8 cellular contexts compared by ENCODE assay signal in genomic region chr1:23169727-23170335, GRCh38. TPM values are rescaled to one million over a fixed set of nuclear protein-coding genes. Genes with fewer than 3 reads are reported as not detected.
DNase-seq lines count a peak whose midpoint lies in the region; ATAC-seq, FAIRE-seq and TF ChIP-seq lines count a peak whose summit lies in the region.

No MANE protein-coding gene starts in this region.

- H3K27ac ChIP-seq in lower lobe of right lung: peak overlapping the region; percentile 91
- peak overlapping the region; percentile 15 to 91 for H3K27ac ChIP-seq in testis

- no peak for FAIRE-seq in urothelium cell line (lab: Jason Lieb, UNC)

- H3K4me3 ChIP-seq in cardiac fibroblast (replicated peaks in 1 of 2; ENCODE audit: low read depth in 2 of 2, low read length in 2 of 2) (peak overlapping the region in 1 of 2 donors; percentile 82), lower lobe of right lung (peak overlapping the region; percentile 75), testis (peak overlapping the region in 1 of 2 donors; percentile 90)

- intact Hi-C loops in lower lobe of right lung (cut with DNase I): no loop called here
- intact Hi-C loops in testis (cut with DNase I; ENCODE audit: low total_unique reads): no loop called here

- no peaks in the 10 kb centered on the region for H3K9me3 ChIP-seq in lower lobe of right lung
- H3K9me3 ChIP-seq in testis: no peaks in the 10 kb centered on the region

- no peak for TF ChIP-seq CTCF in cardiac fibroblast (IDR thresholded peaks at IDR 0.05; ENCODE audit: low read depth, low read length)
- no peak for TF ChIP-seq CTCF in lower lobe of right lung (IDR thresholded peaks at IDR 0.05)
- no peak for TF ChIP-seq CTCF in testis (IDR thresholded peaks at IDR 0.05)

- TF ChIP-seq POLR2A in testis (IDR thresholded peaks at IDR 0.05): no peak

- H3K36me3 ChIP-seq in lower lobe of right lung: no peaks in the 10 kb centered on the region
- H3K36me3 ChIP-seq in testis (ENCODE audit: low read depth, missing control alignments): no peaks in the 10 kb centered on the region

- H3K4me1 ChIP-seq in lower lobe of right lung (peaks cover 48% of the 10 kb centered on the region), testis (peaks cover 19% of the 10 kb centered on the region)

- peak; percentile 57 for DNase-seq in activated CD8-positive, alpha-beta memory T cell treated with anti-CD3 and anti-CD28 coated beads, Interleukin-2, amount 50 U/mL, for 48 hours
- no peak for DNase-seq in activated CD8-positive, alpha-beta memory T cell treated with anti-CD3 and anti-CD28 coated beads for 24 hours
- DNase-seq in NCI-H82 treated with DMSO at 0.1 percent for 48 hours (lab: John Stamatoyannopoulos, UW; ENCODE audit: unreplicated experiment) (peak; percentile 35), cardiac fibroblast (ENCODE audit: low read depth in 2 of 2) (peak; percentile 97), lower lobe of right lung (peak; percentile 81), testis (peak; percentile 70), urothelium cell line (ENCODE audit: low spot score) (no peak)

- 25 to 33% methylated on average over 4 to 5 of the region's 5 CpGs for WGBS in testis, 2 donors

- H3K27me3 ChIP-seq in lower lobe of right lung (ENCODE audit: low read depth): no peaks in the 10 kb centered on the region
- no peaks in the 10 kb centered on the region for H3K27me3 ChIP-seq in testis

- ATAC-seq in lower lobe of right lung (peak; percentile 76 to 88), GM19467 (IDR thresholded peaks at IDR 0.05; ENCODE audit: unreplicated experiment) (no peak)

RNA-seq across cellular contexts. Expression of gene LUZP1, which starts 1.2 kb away (rescaled TPM):
- total RNA-seq in lower lobe of right lung (32.5 TPM), testis (10 to 100 TPM; 20.3 to 36.2 TPM)
- polyA plus RNA-seq in testis (ENCODE audit: insufficient read depth, low read depth, low replicate concordance): 14.4 TPM

RNA-seq across cellular contexts. Expression of gene HTR1D, which starts 47.5 kb away (rescaled TPM):
- 1.1 TPM for total RNA-seq in lower lobe of right lung
- total RNA-seq in testis: under 1 TPM in 1 of 2 donors, not detected in 1; 0.19 TPM
- 0.70 TPM for polyA plus RNA-seq in testis (ENCODE audit: insufficient read depth, low read depth, low replicate concordance)

Comparison
In these comparisons a context has a peak if more than half of its experiments do, and no peak if none do; other contexts are left out.
1. DNase-seq: peak in activated CD8-positive, alpha-beta memory T cell treated with anti-CD3 and anti-CD28 coated beads, Interleukin-2, amount 50 U/mL, for 48 hours (single experiment), NCI-H82 treated with DMSO at 0.1 percent for 48 hours (single experiment), cardiac fibroblast (2 of 2), lower lobe of right lung (single experiment) and testis (single experiment); none in activated CD8-positive, alpha-beta memory T cell treated with anti-CD3 and anti-CD28 coated beads for 24 hours (single experiment) and urothelium cell line (single experiment).